In the genomic region with DNA sequence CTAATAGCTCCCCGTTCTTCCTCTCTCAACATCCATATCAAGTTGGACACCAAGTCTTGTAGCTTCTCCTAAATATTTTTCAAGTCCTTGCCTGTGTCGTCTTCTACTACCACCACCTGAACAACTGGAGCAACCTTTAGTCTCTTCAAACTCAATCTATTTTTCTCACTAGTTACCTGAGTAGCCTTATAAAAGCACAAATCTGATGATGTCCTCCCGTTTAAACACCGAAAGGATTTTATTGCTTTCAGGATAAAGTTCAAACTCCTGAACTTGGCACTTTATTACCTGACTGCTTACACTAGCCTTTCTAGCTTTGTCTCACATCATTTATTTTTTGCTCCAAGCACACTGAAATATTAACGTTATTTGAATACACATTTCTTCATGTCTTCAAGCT, we compare ENCODE assay signal across 15 cellular contexts. TPM values are rescaled to one million over a fixed set of nuclear protein-coding genes. Genes with fewer than 3 reads are reported as not detected.
DNase-seq lines count a peak whose midpoint lies in the region; ATAC-seq and TF ChIP-seq lines count a peak whose summit lies in the region.
"Had no signal": no experiment of that assay in that cellular context is flagged by ENCODE, and none has a peak within 500 bp of the region (broad histone marks: within the 10 kb centered on the region; RNA-seq: fewer than 3 reads in every experiment).

No MANE protein-coding gene starts in this region.

- TF ChIP-seq POLR2A in body of pancreas (IDR thresholded peaks at IDR 0.05) (no peak), lower leg skin (IDR thresholded peaks at IDR 0.05) (no peak)

- H3K27ac Mint-ChIP-seq in stimulated activated naive CD8-positive, alpha-beta T cell treated with anti-CD3 and anti-CD28 coated beads, Interleukin-15, Interleukin-2, amounts not matched to agents 100 ng/mL and 50 ng/mL, for 24 hours = peak overlapping the region; percentile 21
- peak overlapping the region; percentile 97 to 99 (median 99) for H3K27ac Mint-ChIP-seq in naive B cell

- peaks cover 14% of the 10 kb centered on the region for H3K27me3 Mint-ChIP-seq in stimulated activated naive CD8-positive, alpha-beta T cell treated with anti-CD3 and anti-CD28 coated beads, Interleukin-15, Interleukin-2, amounts not matched to agents 100 ng/mL and 50 ng/mL, for 24 hours
- peaks cover 0 to 7% (median 0%) of the 10 kb centered on the region in 3 donors for H3K27me3 Mint-ChIP-seq in naive B cell

- H3K4me1 ChIP-seq in body of pancreas (peaks cover 23% of the 10 kb centered on the region), urinary bladder (ENCODE audit: insufficient read depth) (no peaks in the 10 kb centered on the region)

- H3K9me3 ChIP-seq in body of pancreas = no peaks in the 10 kb centered on the region
- H3K9me3 ChIP-seq: right atrium auricular region had no signal

- H3K4me3 ChIP-seq in body of pancreas (no peak overlapping the region), urinary bladder (ENCODE audit: low read depth, low read length) (no peak overlapping the region), lower leg skin (ENCODE audit: low read depth, poor library complexity, severe bottlenecking) (no peak overlapping the region)

- H3K9me3 Mint-ChIP-seq in stimulated activated naive CD8-positive, alpha-beta T cell treated with anti-CD3 and anti-CD28 coated beads, Interleukin-15, Interleukin-2, amounts not matched to agents 100 ng/mL and 50 ng/mL, for 24 hours = no peaks in the 10 kb centered on the region
- H3K9me3 Mint-ChIP-seq in naive B cell = no peaks in the 10 kb centered on the region

- intact Hi-C loops in body of pancreas (cut with DNase I) (no loop called here), lower leg skin (cut with DNase I; ENCODE audit: low total_unique reads) (no loop called here)

- H3K36me3 ChIP-seq in body of pancreas (replicated peaks in 1 of 2; ENCODE audit: insufficient read depth in 1 of 2, low read depth in 2 of 2) = no peaks in the 10 kb centered on the region
- H3K36me3 ChIP-seq in urinary bladder (ENCODE audit: insufficient read depth) = no peaks in the 10 kb centered on the region
- H3K36me3 ChIP-seq: right atrium auricular region had no signal

- peaks cover 27% of the 10 kb centered on the region for H3K4me1 Mint-ChIP-seq in stimulated activated naive CD8-positive, alpha-beta T cell treated with anti-CD3 and anti-CD28 coated beads, Interleukin-15, Interleukin-2, amounts not matched to agents 100 ng/mL and 50 ng/mL, for 24 hours (ENCODE audit: low read depth)
- H3K4me1 Mint-ChIP-seq in naive B cell = peaks cover 7 to 12% (median 9%) of the 10 kb centered on the region in 3 donors

- peak overlapping the region; percentile 4 for H3K4me3 Mint-ChIP-seq in stimulated activated naive CD8-positive, alpha-beta T cell treated with anti-CD3 and anti-CD28 coated beads, Interleukin-15, Interleukin-2, amounts not matched to agents 100 ng/mL and 50 ng/mL, for 24 hours
- peak overlapping the region; percentile 9 to 91 (median 75) for H3K4me3 Mint-ChIP-seq in naive B cell

- H3K36me3 Mint-ChIP-seq in stimulated activated naive CD8-positive, alpha-beta T cell treated with anti-CD3 and anti-CD28 coated beads, Interleukin-15, Interleukin-2, amounts not matched to agents 100 ng/mL and 50 ng/mL, for 24 hours (ENCODE audit: low read depth) = no peaks in the 10 kb centered on the region
- no peaks in the 10 kb centered on the region for H3K36me3 Mint-ChIP-seq in naive B cell

- H3K27ac ChIP-seq in body of pancreas (peak overlapping the region; percentile 81 to 95 (median 93)), urinary bladder (ENCODE audit: low read depth) (peak overlapping the region; percentile 31)
- H3K27ac ChIP-seq: right atrium auricular region had no signal

- DNase-seq in stimulated activated naive CD8-positive, alpha-beta T cell treated with anti-CD3 and anti-CD28 coated beads, Interleukin-15, Interleukin-2, amounts not matched to agents 100 U/mL and 50 U/mL, for 24 hours = no peak
- DNase-seq in body of pancreas (no peak), naive B cell (no peak), AG08396 (ENCODE audit: low spot score) (no peak), lower leg skin (ENCODE audit: low spot score in 2 of 2) (no peak)
- DNase-seq: anterior cingulate cortex; NCI-H1436; NCI-H510A; RPMI8226; stimulated activated CD4-positive, alpha-beta T cell treated with anti-CD3 and anti-CD28 coated beads, Interleukin-4, amount 100 ng/mL, for 4 hours; stimulated activated naive CD4-positive, alpha-beta T cell treated with Interleukin-2 at 50 U/mL for 16 hours had no signal

- TF ChIP-seq CTCF in body of pancreas (IDR thresholded peaks at IDR 0.05) = no peak
- no peak for TF ChIP-seq CTCF in lower leg skin (IDR thresholded peaks at IDR 0.05)

- H3K27me3 ChIP-seq in body of pancreas = no peaks in the 10 kb centered on the region
- H3K27me3 ChIP-seq: right atrium auricular region had no signal

- 45 to 52% methylated on average over 5 of the region's 5 CpGs for WGBS in body of pancreas, 2 donors
- WGBS in urinary bladder = 70% methylated on average over 5 of the region's 5 CpGs
- WGBS in lower leg skin, 2 donors = 69% methylated on average over 5 of the region's 5 CpGs

- no peak for ATAC-seq in stimulated activated naive CD8-positive, alpha-beta T cell treated with anti-CD3 and anti-CD28 coated beads, Interleukin-15, Interleukin-2, amounts not matched to agents 100 U/mL and 50 U/mL, for 24 hours
- ATAC-seq in body of pancreas (no peak), naive B cell (ENCODE audit: low read depth in 2 of 2) (no peak), HG02870 (IDR thresholded peaks at IDR 0.05; ENCODE audit: unreplicated experiment) (no peak)

RNA-seq across cellular contexts. Expression of gene PAK1, which starts 1.3 kb away (rescaled TPM):
- total RNA-seq in body of pancreas (10 to 100 TPM; 14.5 to 65.6 TPM), urinary bladder (46.6 TPM), lower leg skin (10 to 100 TPM; 17.8 to 34.5 (median 21.6) TPM)
- polyA plus RNA-seq in naive B cell (ENCODE audit: low read depth in 6 of 6) (10 to 100 TPM in 3 of 6 donors, 1 to 10 TPM in 3; 7.4 to 11.9 (median 10.7) TPM), urinary bladder (26.2 TPM)
